8 cellular contexts compared by ENCODE assay signal in the genomic region with DNA sequence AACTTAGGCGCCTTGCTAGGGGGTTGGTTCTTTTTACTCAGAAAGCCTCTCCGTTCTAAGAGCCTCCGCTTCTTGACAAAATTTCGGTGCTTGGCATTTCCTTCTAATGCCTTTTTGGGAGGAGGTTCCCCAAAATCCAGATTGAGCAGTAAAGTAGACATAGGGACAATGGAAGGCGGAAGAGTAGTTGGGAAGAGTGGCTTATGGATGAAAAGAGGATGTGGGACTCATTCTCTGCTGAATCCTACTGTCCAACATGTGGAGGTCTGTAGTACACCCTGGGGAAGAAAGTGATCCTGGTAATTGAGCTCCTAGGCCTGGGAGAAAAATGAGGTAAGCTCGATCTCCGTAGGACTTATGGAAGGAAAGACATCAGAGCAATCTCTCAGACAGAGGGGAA. TPM values are rescaled to one million over a fixed set of nuclear protein-coding genes. Genes with fewer than 3 reads are reported as not detected.
DNase-seq lines count a peak whose midpoint lies in the region; ATAC-seq and TF ChIP-seq lines count a peak whose summit lies in the region.

No MANE protein-coding gene starts in this region.

- no peak overlapping the region for H3K4me3 Mint-ChIP-seq in IgD-negative memory B cell

- no peaks in the 10 kb centered on the region for H3K9me3 ChIP-seq in muscle layer of duodenum (ENCODE audit: control insufficient read depth in 1 of 2, low read length in 2 of 2)

- H3K4me3 ChIP-seq in AG04449 (ENCODE audit: low read depth, low read length) = peak overlapping the region; percentile 99
- H3K4me3 ChIP-seq in choroid plexus epithelial cell (ENCODE audit: low read depth, low read length) = peak overlapping the region; percentile 94
- H3K4me3 ChIP-seq in muscle layer of duodenum (ENCODE audit: low read depth in 1 of 2, low read length in 2 of 2) = peak overlapping the region; percentile 94 to 96

- H3K9me3 Mint-ChIP-seq in IgD-negative memory B cell = no peaks in the 10 kb centered on the region

- peaks cover 2% of the 10 kb centered on the region for H3K27me3 Mint-ChIP-seq in IgD-negative memory B cell

- CTCF ChIA-PET in AG04449 (lab: Yijun Ruan, JAX) = interaction anchor here (1.0 to 41.3 kb wide), 32 partner anchors 8 to 200 kb away, joined by 3 to 2951 read pairs (median 14); a partner anchor contains a TSS

- POLR2A ChIA-PET in AG04449 (lab: Yijun Ruan, JAX) = interaction anchor here (0.9 to 2.6 kb wide), 8 partner anchors 20 to 200 kb away, joined by 3 to 19 read pairs (median 6); a partner anchor contains a TSS

- peaks cover 20 to 28% of the 10 kb centered on the region in 2 donors for H3K36me3 ChIP-seq in muscle layer of duodenum (ENCODE audit: control insufficient read depth in 1 of 2, insufficient read depth in 2 of 2, low read length in 2 of 2)

- H3K4me1 ChIP-seq in muscle layer of duodenum (ENCODE audit: control insufficient read depth in 1 of 2, insufficient read depth in 2 of 2, low read length in 2 of 2) = peaks cover 27 to 37% of the 10 kb centered on the region in 2 donors

- DNase-seq in AG04449 (ENCODE audit: low read depth, low spot score) (no peak), choroid plexus epithelial cell (ENCODE audit: low read depth) (no peak), NCI-H524 (lab: John Stamatoyannopoulos, UW) (no peak), LoVo (ENCODE audit: low spot score) (no peak)

- peaks cover 3% of the 10 kb centered on the region for H3K36me3 Mint-ChIP-seq in IgD-negative memory B cell

- TF ChIP-seq CTCF in AG04449 (IDR thresholded peaks at IDR 0.05; ENCODE audit: insufficient read depth, low read length, missing control alignments) (no peak), choroid plexus epithelial cell (conservative IDR thresholded peaks at IDR 0.05; ENCODE audit: low read depth, low read length) (no peak)

- peak overlapping the region; percentile 83 for H3K27ac ChIP-seq in muscle layer of duodenum (ENCODE audit: low read length)

- H3K27me3 ChIP-seq in muscle layer of duodenum (ENCODE audit: low read depth, low read length) = no peaks in the 10 kb centered on the region

- H3K4me1 Mint-ChIP-seq in IgD-negative memory B cell = peaks cover 23 to 26% (median 25%) of the 10 kb centered on the region in 3 donors

- ATAC-seq in HG02840 (IDR thresholded peaks at IDR 0.05; ENCODE audit: low FRiP score, unreplicated experiment) (no peak), HG03095 (IDR thresholded peaks at IDR 0.05; ENCODE audit: unreplicated experiment) (no peak)

- peak overlapping the region in 2 of 3 donors; percentile 97 to 98 for H3K27ac Mint-ChIP-seq in IgD-negative memory B cell

RNA-seq across cellular contexts. Expression of a gene that starts 0.8 kb away (rescaled TPM):
- polyA plus RNA-seq in IgD-negative memory B cell = 11.5 TPM

RNA-seq across cellular contexts. Expression of a gene that starts 1.1 kb away (rescaled TPM):
- 39.7 TPM for polyA plus RNA-seq in IgD-negative memory B cell

RNA-seq across cellular contexts. Expression of a gene that starts 13.4 kb away (rescaled TPM):
- polyA plus RNA-seq in IgD-negative memory B cell = 93.7 TPM

RNA-seq across cellular contexts. Expression of a gene that starts 22.1 kb away (rescaled TPM):
- 0.31 TPM for polyA plus RNA-seq in IgD-negative memory B cell

RNA-seq across cellular contexts. Expression of a gene that starts 24.0 kb away (rescaled TPM):
- 17.8 TPM for polyA plus RNA-seq in IgD-negative memory B cell
